In the genomic region with DNA sequence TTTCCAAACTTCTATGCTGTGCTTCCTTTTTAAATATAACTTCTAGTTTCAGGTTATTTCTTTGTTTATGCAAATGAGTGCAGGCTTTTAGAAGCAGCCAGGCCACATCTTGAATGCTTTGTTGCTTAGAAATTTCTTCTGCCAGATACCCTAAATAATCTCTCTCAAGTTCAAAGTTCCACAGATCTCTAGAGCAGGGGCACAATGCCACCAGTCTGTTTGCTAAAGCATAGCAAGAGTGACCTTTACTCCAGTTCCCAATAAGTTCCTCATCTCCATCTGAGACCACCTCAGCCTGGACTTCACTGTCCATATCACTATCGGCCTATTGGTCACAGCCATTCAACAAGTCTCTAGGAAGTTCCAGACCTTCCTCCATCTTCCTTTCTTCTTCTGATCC, we compare ENCODE assay signal across 3 cellular contexts. TPM values are rescaled to one million over a fixed set of nuclear protein-coding genes. Genes with fewer than 3 reads are reported as not detected.
"Had no signal": no experiment of that assay in that cellular context is flagged by ENCODE, and none has a peak within 500 bp of the region (broad histone marks: within the 10 kb centered on the region; RNA-seq: fewer than 3 reads in every experiment).

No MANE protein-coding gene starts in this region.

RNA-seq across cellular contexts. Expression of gene NKX2-4, which starts 26.4 kb away (rescaled TPM):
- total RNA-seq: LHCN-M2, MCF 10A, NCI-H460 had no signal
